Comparison of ENCODE assay signal across 9 cellular contexts in the genomic region with DNA sequence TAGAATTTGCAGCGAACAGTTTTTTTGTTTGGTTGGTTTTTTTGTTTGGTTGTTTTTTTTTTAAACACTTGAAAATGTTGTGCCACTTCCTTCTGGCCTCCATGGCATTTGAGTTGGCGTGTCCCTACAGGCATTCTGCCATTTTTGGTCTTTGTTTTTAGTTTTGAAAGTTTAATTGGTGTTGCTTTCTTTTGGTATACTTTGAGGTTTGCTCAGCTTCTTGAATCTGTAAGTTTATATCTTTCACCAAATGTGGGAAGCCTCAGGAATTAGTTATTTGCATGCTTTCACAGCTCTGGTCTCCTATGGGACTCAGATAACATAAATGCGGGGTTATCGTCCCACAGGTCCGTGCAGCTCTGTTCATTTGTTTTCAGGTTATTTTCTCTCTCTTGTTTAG. TPM values are rescaled to one million over a fixed set of nuclear protein-coding genes. Genes with fewer than 3 reads are reported as not detected.
"Had no signal": no experiment of that assay in that cellular context is flagged by ENCODE, and none has a peak within 500 bp of the region (broad histone marks: within the 10 kb centered on the region; RNA-seq: fewer than 3 reads in every experiment).

No MANE protein-coding gene starts in this region.

RNA-seq across cellular contexts. Expression of gene VPREB1, which starts 55.9 kb away (rescaled TPM):
- total RNA-seq: activated CD4-positive, alpha-beta T cell treated with anti-CD3 and anti-CD28 coated beads, Interleukin-2, amount 10 ng/mL, durations not matched to agents 24 days and 14 days; activated CD8-positive, alpha-beta T cell treated with anti-CD3 and anti-CD28 coated beads, Interleukin-2, amount 10 ng/mL, durations not matched to agents 7 days and 5 days; activated T-helper 1 cell treated with anti-CD3 and anti-CD28 coated beads, Interleukin-12 subunit alpha, Interleukin-12 subunit beta, Interleukin-2, Interleukin-4 antibody, amounts not matched to agents 30 ng/mL and 10 ng/mL and 1 ng/mL, durations not matched to agents 14 hours and 24 hours and 36 hours; adrenal gland; cerebellum; PC-3; Peyer's patch; SJSA1 had no signal
- polyA plus RNA-seq: adrenal gland, SK-N-SH had no signal
